In genomic region chr18:11112218-11112750, GRCh38 we compare ENCODE assay signal across 33 cellular contexts. TPM values are rescaled to one million over a fixed set of nuclear protein-coding genes. Genes with fewer than 3 reads are reported as not detected.
"Had no signal": no experiment of that assay in that cellular context is flagged by ENCODE, and none has a peak within 500 bp of the region (broad histone marks: within the 10 kb centered on the region; RNA-seq: fewer than 3 reads in every experiment).

No MANE protein-coding gene starts in this region.

- H3K36me3 ChIP-seq: ascending aorta, SJCRH30, WERI-Rb-1 had no signal

- DNase-seq: activated CD4-positive, alpha-beta memory T cell treated with anti-CD3 and anti-CD28 coated beads, Interleukin-2, amount 10 ng/mL, durations not matched to agents 7 days and 5 days; activated CD4-positive, alpha-beta T cell treated with anti-CD3 and anti-CD28 coated beads for 1 hour; activated CD4-positive, alpha-beta T cell treated with anti-CD3 and anti-CD28 coated beads for 48 hours; activated CD4-positive, CD25-positive, alpha-beta regulatory T cell; activated CD8-positive, alpha-beta memory T cell treated with anti-CD3 and anti-CD28 coated beads for 24 hours; activated CD8-positive, alpha-beta memory T cell treated with anti-CD3 and anti-CD28 coated beads, Interleukin-2, amount 10 ng/mL, durations not matched to agents 7 days and 5 days; activated CD8-positive, alpha-beta memory T cell treated with anti-CD3 and anti-CD28 coated beads, Interleukin-2, amount 50 U/mL, for 48 hours; activated effector memory CD4-positive, alpha-beta T cell treated with Interleukin-2 at 50 U/mL for 16 hours; activated naive CD4-positive, alpha-beta T cell; activated naive CD4-positive, alpha-beta T cell treated with anti-CD3 and anti-CD28 coated beads, Interleukin-2, amount 50 U/mL, for 16 hours; activated naive CD8-positive, alpha-beta T cell treated with anti-CD3 and anti-CD28 coated beads for 36 hours; activated T-cell treated with anti-CD3 and anti-CD28 coated beads, Interleukin-2, amount 50 U/mL, for 48 hours; amygdala; body of pancreas; caudate nucleus; NCI-H1092 treated with DMSO at 0.1 percent for 48 hours; NCI-H1436; NCI-H1694; NCI-H1930; NCI-H2081 treated with DMSO at 0.1 percent for 48 hours; NCI-H226; NCI-H524 treated with DMSO at 0.1 percent for 48 hours; SHP77; SJCRH30; T1000; WERI-Rb-1 had no signal

- H3K9me3 ChIP-seq: ascending aorta, body of pancreas, SJCRH30 had no signal

- ATAC-seq: activated CD8-positive, alpha-beta memory T cell treated with anti-CD3 and anti-CD28 coated beads, Interleukin-2, amount 10 ng/mL, durations not matched to agents 7 days and 5 days; body of pancreas; Panc1 had no signal

- FAIRE-seq: bronchial epithelial cell had no signal

- H3K27ac ChIP-seq: ascending aorta, body of pancreas, SJCRH30, SK-N-MC, WERI-Rb-1 had no signal

- H3K4me1 ChIP-seq: ascending aorta, body of pancreas, SJCRH30 had no signal

- H3K4me3 ChIP-seq: ascending aorta, body of pancreas, SJCRH30, SK-N-MC had no signal

- H3K27me3 ChIP-seq: ascending aorta, body of pancreas, SJCRH30 had no signal

RNA-seq across cellular contexts. Expression of gene PIEZO2, which starts 37.1 kb away (rescaled TPM):
- total RNA-seq: activated CD4-positive, alpha-beta memory T cell treated with anti-CD3 and anti-CD28 coated beads, Interleukin-2, amount 10 ng/mL, durations not matched to agents 7 days and 5 days; activated CD8-positive, alpha-beta memory T cell treated with anti-CD3 and anti-CD28 coated beads, Interleukin-2, amount 10 ng/mL, durations not matched to agents 7 days and 5 days; activated naive CD8-positive, alpha-beta T cell treated with anti-CD3 and anti-CD28 coated beads for 36 hours; NCI-H460; T-helper 1 cell treated with Interleukin-12 subunit alpha and Interleukin-12 subunit beta and Interleukin-4 antibody, amounts not matched to agents 30 ng/mL and 1 ng/mL, for 36 hours; T-helper 2 cell treated with Interferon-gamma antibody and Interleukin-4, amounts not matched to agents 100 ng/mL and 5 ng/mL, for 36 hours had no signal
